In genomic region chr3:9912294-9912935, GRCh38 we compare ENCODE assay signal across 1 cellular context.
A peak's percentile ranks its signal among the peaks of the same experiment; 100 is the strongest.
TF ChIP-seq lines count a peak whose summit lies in the region.

No MANE protein-coding gene starts in this region.

TF ChIP-seq in K562, 482 proteins besides CTCF, POLR2A, EP300 and RAD21 (continued from another document and continues in another):
- TF ChIP-seq MGA (IDR thresholded peaks at IDR 0.05) (peak; percentile 25; the same call in 1 of the 2 replicates), ZNF253 (CRISPR knock-in tag; conservative IDR thresholded peaks at IDR 0.05) (no peak), ZNF408 (CRISPR knock-in tag; IDR thresholded peaks at IDR 0.05; ENCODE audit: low read depth) (no peak), ZNF79 (CRISPR knock-in tag; IDR thresholded peaks at IDR 0.05; ENCODE audit: low read depth) (no peak), ZNF589 (CRISPR knock-in tag; IDR thresholded peaks at IDR 0.05; ENCODE audit: low read depth) (no peak), ZBTB1 (CRISPR knock-in tag; IDR thresholded peaks at IDR 0.05; ENCODE audit: borderline replicate concordance, low read depth) (no peak), HDAC8 (tag; IDR thresholded peaks at IDR 0.05) (no peak), NFIC (IDR thresholded peaks at IDR 0.05) (no peak), ZNF354B (CRISPR knock-in tag; IDR thresholded peaks at IDR 0.05) (no peak), ZC3H4 (CRISPR knock-in tag; IDR thresholded peaks at IDR 0.05; ENCODE audit: borderline replicate concordance) (no peak), JUN (IDR thresholded peaks at IDR 0.05; ENCODE audit: borderline replicate concordance, low read depth, low read length) (0 out of 2 replicates have a peak, but pooled peaks have one; percentile 4), JUN (CRISPR knock-in tag; IDR thresholded peaks at IDR 0.05; ENCODE audit: borderline replicate concordance) (no peak), ARNT (IDR thresholded peaks at IDR 0.05) (no peak), ZC3H8 (IDR thresholded peaks at IDR 0.05) (no peak), MEF2A (IDR thresholded peaks at IDR 0.05; ENCODE audit: control insufficient read depth, low read depth, low read length) (no peak), ZNF184 (CRISPR knock-in tag; IDR thresholded peaks at IDR 0.05) (no peak), CREBBP (IDR thresholded peaks at IDR 0.05; ENCODE audit: low read depth, low read length) (no peak), CCAR2 (IDR thresholded peaks at IDR 0.05; ENCODE audit: low read depth, low read length) (no peak), NFE2L1 (tag; IDR thresholded peaks at IDR 0.05; ENCODE audit: borderline replicate concordance, low read depth) (no peak), SP1 (CRISPR knock-in tag; IDR thresholded peaks at IDR 0.05) (no peak), ETV5 (CRISPR knock-in tag; IDR thresholded peaks at IDR 0.05; ENCODE audit: low read depth) (no peak), CBFB (CRISPR knock-in tag; IDR thresholded peaks at IDR 0.05) (no peak), BRCA1 (IDR thresholded peaks at IDR 0.05) (no peak), BRCA1 (CRISPR knock-in tag; IDR thresholded peaks at IDR 0.05) (no peak), DMBX1 (CRISPR knock-in tag; IDR thresholded peaks at IDR 0.05; ENCODE audit: borderline replicate concordance) (no peak), CUX1 (CRISPR knock-in tag; IDR thresholded peaks at IDR 0.05) (no peak), HMG20A (CRISPR knock-in tag; conservative IDR thresholded peaks at IDR 0.05) (no peak), BACH1 (tag; IDR thresholded peaks at IDR 0.05) (no peak), PYGO2 (tag; IDR thresholded peaks at IDR 0.05) (no peak), PHF20 (IDR thresholded peaks at IDR 0.05; ENCODE audit: partially characterized antibody) (no peak), PATZ1 (CRISPR knock-in tag; IDR thresholded peaks at IDR 0.05; ENCODE audit: borderline replicate concordance) (no peak), YBX1 (IDR thresholded peaks at IDR 0.05) (no peak), MEF2D (tag; conservative IDR thresholded peaks at IDR 0.05; ENCODE audit: low read depth) (0 out of 2 replicates have a peak, but pooled peaks have one; percentile 20), POLR3A (IDR thresholded peaks at IDR 0.05; ENCODE audit: borderline replicate concordance, extremely low read depth, insufficient read depth, insufficient read length) (no peak), ZNF444 (CRISPR knock-in tag; IDR thresholded peaks at IDR 0.05) (no peak), SAP30 (IDR thresholded peaks at IDR 0.05; ENCODE audit: borderline replicate concordance, insufficient read depth, low read depth, low read length, poor library complexity, severe bottlenecking) (no peak), USF1 (CRISPR knock-in tag; IDR thresholded peaks at IDR 0.05) (no peak), TEAD1 (CRISPR knock-in tag; IDR thresholded peaks at IDR 0.05) (no peak), ZNF551 (CRISPR knock-in tag; IDR thresholded peaks at IDR 0.05) (no peak), KDM4B (IDR thresholded peaks at IDR 0.05; ENCODE audit: borderline replicate concordance in 2 of 2, low read depth in 1 of 2) (no peak), MTA1 (IDR thresholded peaks at IDR 0.05; ENCODE audit: borderline replicate concordance) (peak; percentile 60; the same call in 1 of the 2 replicates), C11orf30 (IDR thresholded peaks at IDR 0.05; ENCODE audit: low read depth) (peak; percentile 95)
- TF ChIP-seq, protein P1, sequence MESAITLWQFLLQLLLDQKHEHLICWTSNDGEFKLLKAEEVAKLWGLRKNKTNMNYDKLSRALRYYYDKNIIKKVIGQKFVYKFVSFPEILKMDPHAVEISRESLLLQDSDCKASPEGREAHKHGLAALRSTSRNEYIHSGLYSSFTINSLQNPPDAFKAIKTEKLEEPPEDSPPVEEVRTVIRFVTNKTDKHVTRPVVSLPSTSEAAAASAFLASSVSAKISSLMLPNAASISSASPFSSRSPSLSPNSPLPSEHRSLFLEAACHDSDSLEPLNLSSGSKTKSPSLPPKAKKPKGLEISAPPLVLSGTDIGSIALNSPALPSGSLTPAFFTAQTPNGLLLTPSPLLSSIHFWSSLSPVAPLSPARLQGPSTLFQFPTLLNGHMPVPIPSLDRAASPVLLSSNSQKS (CRISPR knock-in tag; IDR thresholded peaks at IDR 0.05), result no peak
- TF ChIP-seq, protein P2, sequence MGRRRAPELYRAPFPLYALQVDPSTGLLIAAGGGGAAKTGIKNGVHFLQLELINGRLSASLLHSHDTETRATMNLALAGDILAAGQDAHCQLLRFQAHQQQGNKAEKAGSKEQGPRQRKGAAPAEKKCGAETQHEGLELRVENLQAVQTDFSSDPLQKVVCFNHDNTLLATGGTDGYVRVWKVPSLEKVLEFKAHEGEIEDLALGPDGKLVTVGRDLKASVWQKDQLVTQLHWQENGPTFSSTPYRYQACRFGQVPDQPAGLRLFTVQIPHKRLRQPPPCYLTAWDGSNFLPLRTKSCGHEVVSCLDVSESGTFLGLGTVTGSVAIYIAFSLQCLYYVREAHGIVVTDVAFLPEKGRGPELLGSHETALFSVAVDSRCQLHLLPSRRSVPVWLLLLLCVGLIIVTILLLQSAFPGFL (CRISPR knock-in tag; IDR thresholded peaks at IDR 0.05), result no peak
